In the genomic region with DNA sequence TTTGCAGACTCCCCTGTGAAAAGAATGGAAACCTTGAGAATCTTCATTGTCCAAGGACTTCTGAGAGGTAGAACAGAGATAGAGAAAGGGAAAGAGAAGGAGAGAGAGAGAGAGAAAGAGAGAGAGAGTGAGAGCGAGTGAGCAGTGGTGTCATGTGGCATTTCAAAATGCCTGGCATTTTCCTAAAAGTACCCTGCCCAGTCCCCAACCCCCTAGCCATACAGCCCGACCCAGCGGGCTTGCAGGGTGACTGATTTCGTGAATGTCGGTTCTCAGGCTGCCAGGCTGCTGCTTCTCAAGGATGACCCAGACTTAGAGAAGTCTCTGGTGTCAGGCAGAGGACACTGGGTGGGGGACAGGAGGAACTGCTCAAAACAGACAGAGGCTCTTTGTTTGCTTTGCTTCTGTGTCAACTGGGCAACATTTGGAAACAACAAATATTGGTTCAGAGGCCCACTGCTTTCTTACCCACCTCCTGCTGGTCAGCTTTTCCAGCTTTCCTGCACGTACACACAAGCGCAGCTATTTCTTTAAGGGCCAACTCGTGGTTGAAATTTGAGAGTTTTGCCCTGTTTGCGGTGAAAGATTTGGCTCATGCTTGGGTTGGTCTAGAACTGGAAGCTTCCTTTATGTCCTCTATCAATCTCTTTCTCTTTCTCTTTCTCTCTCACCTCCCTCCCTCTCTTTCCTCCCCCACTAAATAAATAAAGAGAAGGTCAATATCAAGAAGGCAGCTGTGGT, we compare ENCODE assay signal across 12 cellular contexts. TPM values are rescaled to one million over a fixed set of nuclear protein-coding genes. Genes with fewer than 3 reads are reported as not detected.
DNase-seq lines count a peak whose midpoint lies in the region; ATAC-seq and TF ChIP-seq lines count a peak whose summit lies in the region.
"Had no signal": no experiment of that assay in that cellular context is flagged by ENCODE, and none has a peak within 500 bp of the region (broad histone marks: within the 10 kb centered on the region; RNA-seq: fewer than 3 reads in every experiment).

No MANE protein-coding gene starts in this region.

- DNase-seq in OCI-M1 (lab: John Stamatoyannopoulos, UW) (peak; percentile 88), fibroblast of the aortic adventitia (ENCODE audit: low read depth) (peak; percentile 8), stromal cell of bone marrow (ENCODE audit: low read depth) (peak; percentile 29), RWPE1 (ENCODE audit: low spot score) (no peak), posterior vena cava (ENCODE audit: low spot score) (no peak)
- DNase-seq: activated effector memory CD4-positive, alpha-beta T cell treated with Interleukin-2 at 50 U/mL for 16 hours; left cardiac atrium; NCI-H1105; small intestine; stimulated activated naive CD8-positive, alpha-beta T cell treated with anti-CD3 and anti-CD28 coated beads, Interleukin-15, Interleukin-2, amounts not matched to agents 100 U/mL and 50 U/mL, for 24 hours had no signal

- no peaks in the 10 kb centered on the region; the same call in 1 of the 2 replicates for H3K4me1 ChIP-seq in HEK293 (ENCODE audit: control insufficient read depth, insufficient read depth, low read length)

- ATAC-seq in HG03139 (IDR thresholded peaks at IDR 0.05; ENCODE audit: unreplicated experiment), result no peak
- ATAC-seq: stimulated activated naive CD8-positive, alpha-beta T cell treated with anti-CD3 and anti-CD28 coated beads, Interleukin-15, Interleukin-2, amounts not matched to agents 100 U/mL and 50 U/mL, for 24 hours had no signal

- H3K36me3 ChIP-seq in HEK293 (ENCODE audit: control insufficient read depth in 2 of 2, insufficient read depth in 1 of 2, low read length in 2 of 2), result no peaks in the 10 kb centered on the region

- no peak overlapping the region for H3K4me3 ChIP-seq in HEK293 (ENCODE audit: low read depth, low read length)
- no peak overlapping the region for H3K4me3 ChIP-seq in fibroblast of the aortic adventitia (ENCODE audit: low read depth, low read length)

- POLR2A ChIA-PET in HEK293 (lab: Yijun Ruan, JAX), result no interaction called here
- POLR2A ChIA-PET in RWPE1 (lab: Yijun Ruan, JAX; ENCODE audit: low non-redundant PET), result no interaction called here

- no peaks in the 10 kb centered on the region for H3K9me3 ChIP-seq in HEK293 (ENCODE audit: control insufficient read depth, insufficient read depth, low read depth, low read length)

- H3K27ac ChIP-seq in HEK293 (ENCODE audit: extremely low read depth, low read depth, low read length), result no peak overlapping the region
- H3K27ac ChIP-seq in RWPE1, result no peak overlapping the region

- intact Hi-C loops in posterior vena cava (cut with DNase I), result no loop called here

- TF ChIP-seq CTCF in HEK293 (tag by site-specific recombination; IDR thresholded peaks at IDR 0.05), result no peak
- no peak for TF ChIP-seq CTCF in fibroblast of the aortic adventitia (IDR thresholded peaks at IDR 0.05; ENCODE audit: insufficient read depth, low read length)
- TF ChIP-seq CTCF in RWPE1 (conservative IDR thresholded peaks at IDR 0.05; ENCODE audit: low read depth), result no peak

- CTCF ChIA-PET in HEK293 (lab: Yijun Ruan, JAX), result interaction anchor here (0.6 to 0.8 kb wide), 2 partner anchors 131 to 236 kb away, joined by 3 read pairs; no protein-coding TSS in a partner anchor
- CTCF ChIA-PET in RWPE1 (lab: Yijun Ruan, JAX), result interaction anchor here (0.7 kb wide), 1 partner anchor 416 kb away, joined by 3 read pairs; no protein-coding TSS in a partner anchor

TF ChIP-seq in HEK293, 187 proteins besides CTCF, POLR2A, EP300 and RAD21:
- TF ChIP-seq ZNF518A (tag by site-specific recombination; conservative IDR thresholded peaks at IDR 0.05; ENCODE audit: low read depth) (no peak), ZNF266 (tag by site-specific recombination; IDR thresholded peaks at IDR 0.05; ENCODE audit: low read depth) (no peak), PRDM1 (tag by site-specific recombination; IDR thresholded peaks at IDR 0.05) (peak; percentile 69), ZNF202 (tag by site-specific recombination; IDR thresholded peaks at IDR 0.05; ENCODE audit: borderline replicate concordance) (no peak), ZNF175 (tag by site-specific recombination; IDR thresholded peaks at IDR 0.05) (no peak), ZNF596 (tag by site-specific recombination; IDR thresholded peaks at IDR 0.05) (peak; percentile 83), ZBTB20 (tag by site-specific recombination; IDR thresholded peaks at IDR 0.05) (no peak), ZFP37 (tag by site-specific recombination; IDR thresholded peaks at IDR 0.05) (no peak), YY1 (tag by site-specific recombination; IDR thresholded peaks at IDR 0.05) (no peak), ELK4 (IDR thresholded peaks at IDR 0.05; ENCODE audit: borderline replicate concordance, low read depth, low read length) (no peak)
- TF ChIP-seq, protein P1, sequence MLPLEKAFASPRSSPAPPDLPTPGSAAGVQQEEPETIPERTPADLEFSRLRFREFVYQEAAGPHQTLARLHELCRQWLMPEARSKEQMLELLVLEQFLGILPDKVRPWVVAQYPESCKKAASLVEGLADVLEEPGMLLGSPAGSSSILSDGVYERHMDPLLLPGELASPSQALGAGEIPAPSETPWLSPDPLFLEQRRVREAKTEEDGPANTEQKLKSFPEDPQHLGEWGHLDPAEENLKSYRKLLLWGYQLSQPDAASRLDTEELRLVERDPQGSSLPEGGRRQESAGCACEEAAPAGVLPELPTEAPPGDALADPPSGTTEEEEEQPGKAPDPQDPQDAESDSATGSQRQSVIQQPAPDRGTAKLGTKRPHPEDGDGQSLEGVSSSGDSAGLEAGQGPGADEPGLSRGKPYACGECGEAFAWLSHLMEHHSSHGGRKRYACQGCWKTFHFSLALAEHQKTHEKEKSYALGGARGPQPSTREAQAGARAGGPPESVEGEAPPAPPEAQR (tag by site-specific recombination; IDR thresholded peaks at IDR 0.05), result no peak
- TF ChIP-seq, protein P2, sequence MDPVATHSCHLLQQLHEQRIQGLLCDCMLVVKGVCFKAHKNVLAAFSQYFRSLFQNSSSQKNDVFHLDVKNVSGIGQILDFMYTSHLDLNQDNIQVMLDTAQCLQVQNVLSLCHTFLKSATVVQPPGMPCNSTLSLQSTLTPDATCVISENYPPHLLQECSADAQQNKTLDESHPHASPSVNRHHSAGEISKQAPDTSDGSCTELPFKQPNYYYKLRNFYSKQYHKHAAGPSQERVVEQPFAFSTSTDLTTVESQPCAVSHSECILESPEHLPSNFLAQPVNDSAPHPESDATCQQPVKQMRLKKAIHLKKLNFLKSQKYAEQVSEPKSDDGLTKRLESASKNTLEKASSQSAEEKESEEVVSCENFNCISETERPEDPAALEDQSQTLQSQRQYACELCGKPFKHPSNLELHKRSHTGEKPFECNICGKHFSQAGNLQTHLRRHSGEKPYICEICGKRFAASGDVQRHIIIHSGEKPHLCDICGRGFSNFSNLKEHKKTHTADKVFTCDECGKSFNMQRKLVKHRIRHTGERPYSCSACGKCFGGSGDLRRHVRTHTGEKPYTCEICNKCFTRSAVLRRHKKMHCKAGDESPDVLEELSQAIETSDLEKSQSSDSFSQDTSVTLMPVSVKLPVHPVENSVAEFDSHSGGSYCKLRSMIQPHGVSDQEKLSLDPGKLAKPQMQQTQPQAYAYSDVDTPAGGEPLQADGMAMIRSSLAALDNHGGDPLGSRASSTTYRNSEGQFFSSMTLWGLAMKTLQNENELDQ (tag by site-specific recombination; IDR thresholded peaks at IDR 0.05; ENCODE audit: low read depth), result no peak
TF ChIP-seq in HEK293: peak in this region for 2.

RNA-seq across cellular contexts. Expression of gene TF, which starts 3.7 kb away (rescaled TPM):
- total RNA-seq in fibroblast of the aortic adventitia (ENCODE audit: low replicate concordance) (under 0.01 and 4.0 TPM in 2 replicates), posterior vena cava (1 to 10 TPM; 1.0 to 2.8 TPM)

Comparison
In these comparisons a context has a peak if more than half of its experiments do, and no peak if none do; other contexts are left out.
1. DNase-seq: peak in OCI-M1 (single experiment), fibroblast of the aortic adventitia (single experiment) and stromal cell of bone marrow (single experiment); none in RWPE1 (single experiment) and posterior vena cava (single experiment).